Comparison of ENCODE assay signal across 26 cellular contexts in the genomic region with DNA sequence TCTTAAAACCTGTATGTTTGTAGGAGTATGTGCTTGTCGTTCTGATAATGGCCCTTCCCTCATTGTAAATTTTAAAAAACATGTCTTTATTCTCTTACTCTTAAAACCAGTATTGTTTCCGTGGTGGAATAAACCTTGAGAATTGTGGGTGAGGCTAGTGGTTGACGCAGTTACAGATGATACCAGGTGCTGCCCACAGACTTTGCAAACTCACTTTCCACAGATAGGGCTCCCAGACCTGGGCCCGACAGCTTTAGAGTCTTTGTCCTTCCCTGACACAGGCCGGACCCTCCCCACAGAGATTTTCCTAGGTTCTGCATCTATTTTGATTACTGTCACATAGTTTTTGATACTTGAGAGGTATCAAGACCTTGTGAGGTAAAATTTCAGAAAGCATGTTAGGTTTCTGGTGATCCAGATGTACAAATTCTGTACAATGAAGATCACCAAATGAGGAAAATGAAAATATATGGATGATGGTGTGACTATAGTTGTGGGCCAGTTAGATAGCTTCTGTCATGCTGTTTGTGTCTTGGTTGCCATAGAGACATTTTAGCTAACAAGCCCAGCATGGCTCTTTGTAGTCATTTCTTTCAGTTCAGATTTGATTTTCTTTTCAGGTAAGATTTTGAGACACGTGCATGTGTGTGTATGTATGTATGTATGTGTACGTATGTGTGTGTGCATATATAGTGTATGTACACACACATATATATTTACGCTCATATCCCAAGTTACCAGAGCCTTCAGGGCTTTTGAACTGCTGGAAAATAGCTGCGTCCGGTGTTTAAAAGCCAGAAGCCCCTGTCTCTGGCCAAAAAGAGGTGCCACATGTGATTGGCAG. TPM values are rescaled to one million over a fixed set of nuclear protein-coding genes. Genes with fewer than 3 reads are reported as not detected.
"Had no signal": no experiment of that assay in that cellular context is flagged by ENCODE, and none has a peak within 500 bp of the region (broad histone marks: within the 10 kb centered on the region; RNA-seq: fewer than 3 reads in every experiment).

No MANE protein-coding gene starts in this region.

- H3K4me1 Mint-ChIP-seq: activated CD8-positive, alpha-beta memory T cell treated with anti-CD3 and anti-CD28 coated beads, Interleukin-2, amount 10 ng/mL, durations not matched to agents 7 days and 5 days; activated T-helper 17 cell treated with anti-CD3 and anti-CD28 coated beads, Interleukin-2, amount 50 U/mL, for 72 hours had no signal

- H3K27ac ChIP-seq: adrenal gland, PC-9 had no signal

- H3K36me3 ChIP-seq: adrenal gland had no signal

- ATAC-seq: activated CD4-positive, CD25-positive, alpha-beta regulatory T cell treated with anti-CD3 and anti-CD28 coated beads, Interleukin-2, amount 50 U/mL, for 24 hours; activated CD8-positive, alpha-beta memory T cell treated with anti-CD3 and anti-CD28 coated beads, Interleukin-2, amount 10 ng/mL, durations not matched to agents 7 days and 5 days; activated T-helper 17 cell treated with anti-CD3 and anti-CD28 coated beads, Interleukin-2, amount 50 U/mL, for 72 hours had no signal

- H3K27ac Mint-ChIP-seq: activated CD8-positive, alpha-beta memory T cell treated with anti-CD3 and anti-CD28 coated beads, Interleukin-2, amount 10 ng/mL, durations not matched to agents 7 days and 5 days; activated naive CD4-positive, alpha-beta T cell treated with anti-CD3 and anti-CD28 coated beads for 36 hours; activated naive CD8-positive, alpha-beta T cell; activated T-cell treated with anti-CD3 and anti-CD28 coated beads, Interleukin-2, amount 50 U/mL, for 24 hours; activated T-helper 17 cell treated with anti-CD3 and anti-CD28 coated beads, Interleukin-2, amount 50 U/mL, for 72 hours; T-helper 1 cell treated with Interleukin-12 subunit alpha and Interleukin-12 subunit beta and Interleukin-4 antibody, amounts not matched to agents 30 μg/mL and 1 μg/mL, for 36 hours had no signal

- H3K4me2 ChIP-seq: PC-9 had no signal

- H3K9me3 Mint-ChIP-seq: activated naive CD4-positive, alpha-beta T cell treated with anti-CD3 and anti-CD28 coated beads for 36 hours; activated T-cell treated with anti-CD3 and anti-CD28 coated beads, Interleukin-2, amount 50 U/mL, for 24 hours; activated T-helper 17 cell treated with anti-CD3 and anti-CD28 coated beads, Interleukin-2, amount 50 U/mL, for 72 hours; T-helper 1 cell treated with Interleukin-12 subunit alpha and Interleukin-12 subunit beta and Interleukin-4 antibody, amounts not matched to agents 30 μg/mL and 1 μg/mL, for 36 hours had no signal

- H3K4me3 ChIP-seq: adrenal gland, PC-9 had no signal

- H3K4me1 ChIP-seq: adrenal gland had no signal

- H3K4me3 Mint-ChIP-seq: activated CD8-positive, alpha-beta memory T cell treated with anti-CD3 and anti-CD28 coated beads, Interleukin-2, amount 10 ng/mL, durations not matched to agents 7 days and 5 days; activated naive CD4-positive, alpha-beta T cell treated with anti-CD3 and anti-CD28 coated beads for 36 hours; activated naive CD8-positive, alpha-beta T cell; activated T-cell treated with anti-CD3 and anti-CD28 coated beads, Interleukin-2, amount 50 U/mL, for 24 hours; activated T-helper 17 cell treated with anti-CD3 and anti-CD28 coated beads, Interleukin-2, amount 50 U/mL, for 72 hours; T-helper 1 cell treated with Interleukin-12 subunit alpha and Interleukin-12 subunit beta and Interleukin-4 antibody, amounts not matched to agents 30 μg/mL and 1 μg/mL, for 36 hours had no signal

- DNase-seq: activated CD4-positive, alpha-beta T cell treated with anti-CD3 and anti-CD28 coated beads for 4 hours; activated CD8-positive, alpha-beta memory T cell treated with anti-CD3 and anti-CD28 coated beads, Interleukin-2, amount 10 ng/mL, durations not matched to agents 7 days and 5 days; activated gamma-delta T cell; activated naive CD4-positive, alpha-beta T cell treated with anti-CD3 and anti-CD28 coated beads for 36 hours; activated T-cell treated with anti-CD3 and anti-CD28 coated beads, Interleukin-2, amount 50 U/mL, for 24 hours; adrenal gland; anterior cingulate cortex; cerebellar nuclear complex; KG1; NCI-H1092; NCI-H1417; NCI-H1930; NCI-H345; NCI-H510A; NCI-H526 treated with DMSO at 0.1 percent for 48 hours; NCI-H82; PC-9; SHP77 treated with DMSO at 0.1 percent for 48 hours had no signal

- H3K9me3 ChIP-seq: adrenal gland had no signal

- H2AFZ ChIP-seq: PC-9 had no signal

RNA-seq across cellular contexts. Expression of a gene that starts 33.8 kb away (rescaled TPM):
- total RNA-seq: activated naive CD4-positive, alpha-beta T cell treated with anti-CD3 and anti-CD28 coated beads for 36 hours; cardiac septum; LHCN-M2; MCF 10A; PC-9; SK-MEL-5 had no signal
- polyA plus RNA-seq: adrenal gland had no signal
